Comparison of ENCODE assay signal across 18 cellular contexts in the genomic region with DNA sequence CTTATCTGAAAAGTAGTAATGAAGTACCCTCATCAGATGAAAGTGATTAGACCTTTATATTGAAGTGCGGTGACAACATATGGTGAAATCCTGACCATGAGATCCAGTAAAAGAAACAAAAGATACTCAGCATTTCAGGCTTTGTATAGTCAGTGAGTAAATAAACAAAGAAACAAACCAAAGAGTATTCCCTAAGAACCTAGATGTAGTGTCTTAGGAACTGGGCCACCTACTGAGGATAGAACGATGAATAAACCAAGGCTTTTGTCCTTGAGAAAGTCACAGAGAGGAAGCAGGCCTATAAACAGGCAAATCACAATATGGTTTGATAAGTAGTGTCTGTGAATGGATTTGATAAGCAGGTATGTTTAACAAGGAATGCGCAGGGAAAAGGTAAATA. TPM values are rescaled to one million over a fixed set of nuclear protein-coding genes. Genes with fewer than 3 reads are reported as not detected.
DNase-seq lines count a peak whose midpoint lies in the region; ATAC-seq and TF ChIP-seq lines count a peak whose summit lies in the region.
"Had no signal": no experiment of that assay in that cellular context is flagged by ENCODE, and none has a peak within 500 bp of the region (broad histone marks: within the 10 kb centered on the region; RNA-seq: fewer than 3 reads in every experiment).

No MANE protein-coding gene starts in this region.

- H4K20me1 ChIP-seq in GM23248 (ENCODE audit: insufficient read depth) = 0 out of 2 replicates have a peak, but pooled peaks cover 6% of the 10 kb centered on the region

- peak overlapping the region; percentile 21 for H2BK5ac ChIP-seq in mesendoderm (ENCODE audit: low read length)

- H3K56ac ChIP-seq in mesendoderm (ENCODE audit: low read length) = no peak overlapping the region

- no peak overlapping the region for H4K5ac ChIP-seq in mesendoderm (ENCODE audit: low read length)

- H3K9me2 ChIP-seq in GM23248 (ENCODE audit: insufficient read depth) = no peaks in the 10 kb centered on the region

- H3K9ac ChIP-seq in mesendoderm (ENCODE audit: low read length) (no peak overlapping the region), GM23248 (no peak overlapping the region)

- H2BK15ac ChIP-seq in mesendoderm (replicated peaks; ENCODE audit: low read depth) = no peak overlapping the region

- H3K18ac ChIP-seq in mesendoderm (ENCODE audit: low read length) = no peak overlapping the region

- peaks cover 13% of the 10 kb centered on the region for H3K36me3 Mint-ChIP-seq in activated naive CD8-positive, alpha-beta T cell
- peaks cover 3% of the 10 kb centered on the region for H3K36me3 Mint-ChIP-seq in activated naive CD8-positive, alpha-beta T cell treated with anti-CD3 and anti-CD28 coated beads, Interleukin-2, amount 50 U/mL, for 24 hours (ENCODE audit: low read depth)
- H3K36me3 Mint-ChIP-seq: CD14-positive monocyte had no signal

- peaks cover 8% of the 10 kb centered on the region for H3K79me1 ChIP-seq in mesendoderm (ENCODE audit: low read length)

- in situ Hi-C loops in GM23248 (cut with MboI) = no loop called here

- H3K27me3 ChIP-seq in dorsolateral prefrontal cortex = no peaks in the 10 kb centered on the region
- no peaks in the 10 kb centered on the region for H3K27me3 ChIP-seq in mesendoderm (ENCODE audit: insufficient read depth, low read length, poor library complexity)
- no peaks in the 10 kb centered on the region for H3K27me3 ChIP-seq in GM23248 (replicated peaks; ENCODE audit: insufficient read depth)

- no peak overlapping the region for H4K8ac ChIP-seq in mesendoderm (ENCODE audit: low read depth, low read length)

- no peaks in the 10 kb centered on the region for H3K9me3 ChIP-seq in GM23248 (ENCODE audit: low read depth)

- H3K36me3 ChIP-seq in mesendoderm (ENCODE audit: control insufficient read depth, insufficient read depth, low read length) (no peaks in the 10 kb centered on the region), GM23248 (ENCODE audit: low read depth) (no peaks in the 10 kb centered on the region)

- no peak overlapping the region for H2AK5ac ChIP-seq in mesendoderm (ENCODE audit: low read length)

- H3K4me2 ChIP-seq in mesendoderm (ENCODE audit: low read length) (no peak overlapping the region), GM23248 (ENCODE audit: unreplicated experiment) (no peak overlapping the region)

- H3K4me3 ChIP-seq in dorsolateral prefrontal cortex (peak overlapping the region in 9 of 59 donors; percentile 1 to 17 (median 6)), mesendoderm (ENCODE audit: low read length) (no peak overlapping the region), GM23248 (no peak overlapping the region)

- no peak overlapping the region for H2AFZ ChIP-seq in GM23248

- H3K79me2 ChIP-seq in mesendoderm (ENCODE audit: control insufficient read depth, insufficient read depth, low read length) (peaks cover 11% of the 10 kb centered on the region), GM23248 (ENCODE audit: insufficient read depth) (peaks cover 28% of the 10 kb centered on the region; the same call in 1 of the 2 replicates)

- no peak overlapping the region for H3K4ac ChIP-seq in mesendoderm (ENCODE audit: low read depth, low read length)

- TF ChIP-seq CTCF in dorsolateral prefrontal cortex (IDR thresholded peaks at IDR 0.05 in 54 of 56, conservative IDR thresholded peaks at IDR 0.05 in 2 of 56; ENCODE audit: low read depth in 1 of 56, partially characterized antibody in 56 of 56) = no peak

- no peak overlapping the region for H2BK120ac ChIP-seq in mesendoderm (ENCODE audit: low read depth, low read length)

- WGBS in mesendoderm (ENCODE audit: extremely low coverage, insufficient coverage, low lambda C conversion rate) = no CpG with 5 or more reads among the region's 3 CpGs
- 96 to 99% methylated on average over 3 of the region's 3 CpGs for WGBS in GM23248 (ENCODE audit: low coverage in 1 of 2, low lambda C conversion rate in 2 of 2, missing lambda C conversion rate in 2 of 2), 2 experiments

- no peak overlapping the region for H3K23ac ChIP-seq in mesendoderm (ENCODE audit: low read length)

- ATAC-seq in activated naive CD8-positive, alpha-beta T cell treated with anti-CD3 and anti-CD28 coated beads, Interleukin-2, amount 50 U/mL, for 24 hours = no peak
- no peak for ATAC-seq in GM19467 (IDR thresholded peaks at IDR 0.05; ENCODE audit: unreplicated experiment)
- ATAC-seq: HepG2 had no signal

- H3F3A ChIP-seq in GM23248 (ENCODE audit: insufficient read depth) = no peaks in the 10 kb centered on the region

- H3K4me1 ChIP-seq in mesendoderm (ENCODE audit: control insufficient read depth, low read depth, low read length) (peaks cover 27% of the 10 kb centered on the region), GM23248 (ENCODE audit: insufficient read depth) (no peaks in the 10 kb centered on the region)

- no peak for DNase-seq in activated naive CD8-positive, alpha-beta T cell treated with anti-CD3 and anti-CD28 coated beads, Interleukin-2, amount 50 U/mL, for 24 hours
- no peak for DNase-seq in dorsolateral prefrontal cortex
- peak; percentile 64 for DNase-seq in mesendoderm
- DNase-seq in hypothalamus (lab: John Stamatoyannopoulos, UW) = no peak
- no peak for DNase-seq in GM23248
- no peak for DNase-seq in GM19240 (ENCODE audit: insufficient read length, low spot score)
- DNase-seq: 8988T, DND-41, KG1, NCI-H1417, NCI-H187, NCI-H2107, NCI-H345, NCI-H526 had no signal

- intact Hi-C loops in dorsolateral prefrontal cortex (cut with DNase I) = no loop called here

- no peak overlapping the region for H3K4me3 Mint-ChIP-seq in activated naive CD8-positive, alpha-beta T cell
- H3K4me3 Mint-ChIP-seq in activated naive CD8-positive, alpha-beta T cell treated with anti-CD3 and anti-CD28 coated beads, Interleukin-2, amount 50 U/mL, for 24 hours = no peak overlapping the region
- H3K4me3 Mint-ChIP-seq: CD14-positive monocyte had no signal

- H3K27ac ChIP-seq in dorsolateral prefrontal cortex (peak overlapping the region; percentile 18 to 88 (median 79)), mesendoderm (ENCODE audit: low read depth, low read length) (no peak overlapping the region), GM23248 (no peak overlapping the region)

- no peaks in the 10 kb centered on the region for H3K9me3 Mint-ChIP-seq in activated naive CD8-positive, alpha-beta T cell (ENCODE audit: low read depth)
- no peaks in the 10 kb centered on the region for H3K9me3 Mint-ChIP-seq in activated naive CD8-positive, alpha-beta T cell treated with anti-CD3 and anti-CD28 coated beads, Interleukin-2, amount 50 U/mL, for 24 hours

- H3K27me3 Mint-ChIP-seq in activated naive CD8-positive, alpha-beta T cell = no peaks in the 10 kb centered on the region
- no peaks in the 10 kb centered on the region for H3K27me3 Mint-ChIP-seq in activated naive CD8-positive, alpha-beta T cell treated with anti-CD3 and anti-CD28 coated beads, Interleukin-2, amount 50 U/mL, for 24 hours

- peak overlapping the region; percentile 51 for H3K27ac Mint-ChIP-seq in activated naive CD8-positive, alpha-beta T cell
- H3K27ac Mint-ChIP-seq in activated naive CD8-positive, alpha-beta T cell treated with anti-CD3 and anti-CD28 coated beads, Interleukin-2, amount 50 U/mL, for 24 hours = no peak overlapping the region
- H3K27ac Mint-ChIP-seq: CD14-positive monocyte had no signal

- H3K4me1 Mint-ChIP-seq in activated naive CD8-positive, alpha-beta T cell (ENCODE audit: low read depth) = peaks cover 50% of the 10 kb centered on the region
- H3K4me1 Mint-ChIP-seq in activated naive CD8-positive, alpha-beta T cell treated with anti-CD3 and anti-CD28 coated beads, Interleukin-2, amount 50 U/mL, for 24 hours = peaks cover 26% of the 10 kb centered on the region

RNA-seq across cellular contexts. Expression of gene ZNF277, which starts 46.2 kb away (rescaled TPM):
- total RNA-seq in dorsolateral prefrontal cortex = 10 to 100 TPM; 14.7 to 33.1 (median 22.0) TPM
- polyA plus RNA-seq in mesendoderm (2013, experiment 1 of 2) = 12.9 TPM
- polyA plus RNA-seq in mesendoderm (2013, experiment 2 of 2) = 11.7 TPM
- 25.1 and 29.6 TPM in 2 replicates for total RNA-seq in GM23248 (2014; rRNA removed; shearing (Covaris generic))
- polyA plus RNA-seq in GM23248 (2016; fragmentation: Nextera tagmentation; extraction: Ambion mirVana) = 10.0 and 11.5 TPM in 2 replicates

RNA-seq across cellular contexts. Expression of gene DOCK4, which starts 46.5 kb away (rescaled TPM):
- total RNA-seq in dorsolateral prefrontal cortex = 100 to 1,000 TPM; 113 to 236 (median 152) TPM
- 10.0 TPM for polyA plus RNA-seq in mesendoderm (2013, experiment 1 of 2)
- 11.5 TPM for polyA plus RNA-seq in mesendoderm (2013, experiment 2 of 2)
- total RNA-seq in GM23248 (2014; rRNA removed; shearing (Covaris generic)) = 3.7 and 5.0 TPM in 2 replicates
- polyA plus RNA-seq in GM23248 (2016; fragmentation: Nextera tagmentation; extraction: Ambion mirVana) = 2.0 and 2.1 TPM in 2 replicates

Comparison
In these comparisons a context has a peak if more than half of its experiments do, and no peak if none do; other contexts are left out.
1. H3K27ac ChIP-seq: peak in dorsolateral prefrontal cortex (59 of 59); none in mesendoderm (single experiment) and GM23248 (single experiment).
2. RNA of gene DOCK4, which starts 46.5 kb away (total RNA-seq): 113 to 236 TPM in dorsolateral prefrontal cortex; 3.7 to 5.0 TPM in GM23248; every median in the first group is over 10 times any median in the second.